9 cellular contexts compared by ENCODE assay signal in genomic region chr9:91711755-91712591, GRCh38.
DNase-seq lines count a peak whose midpoint lies in the region; ATAC-seq, FAIRE-seq and TF ChIP-seq lines count a peak whose summit lies in the region.
"Had no signal": no experiment of that assay in that cellular context is flagged by ENCODE, and none has a peak within 500 bp of the region (broad histone marks: within the 10 kb centered on the region; RNA-seq: fewer than 3 reads in every experiment).

No MANE protein-coding gene starts in this region.

- TF ChIP-seq CTCF in HCT116 (IDR thresholded peaks at IDR 0.05 in 2 of 3, conservative IDR thresholded peaks at IDR 0.05 in 1 of 3; ENCODE audit: borderline replicate concordance in 1 of 3, insufficient read depth in 1 of 3, low read depth in 2 of 3, low read length in 2 of 3) (no peak), smooth muscle cell (IDR thresholded peaks at IDR 0.05; ENCODE audit: borderline replicate concordance, insufficient read depth, poor library complexity, severe bottlenecking) (no peak), prostate gland (IDR thresholded peaks at IDR 0.05) (no peak), tibial nerve (IDR thresholded peaks at IDR 0.05) (no peak)

- H3K27ac ChIP-seq in HCT116 (ENCODE audit: low read depth, low read length): no peak overlapping the region
- H3K27ac ChIP-seq in smooth muscle cell (ENCODE audit: low read depth): peak overlapping the region; percentile 93
- H3K27ac ChIP-seq in prostate gland: no peak overlapping the region
- H3K27ac ChIP-seq in tibial nerve: no peak overlapping the region
- H3K27ac ChIP-seq: SJSA1 had no signal

- no peaks in the 10 kb centered on the region for H4K20me1 ChIP-seq in HCT116 (ENCODE audit: insufficient read depth)
- no peaks in the 10 kb centered on the region for H4K20me1 ChIP-seq in smooth muscle cell (ENCODE audit: low read depth)

- CTCF ChIA-PET in HCT116 (lab: Charles Lee): no interaction called here

- no peak for TF ChIP-seq EP300 in tibial nerve (IDR thresholded peaks at IDR 0.05)

- no peak overlapping the region for H3K9ac ChIP-seq in HCT116 (ENCODE audit: low read length)
- peak overlapping the region; percentile 72 for H3K9ac ChIP-seq in smooth muscle cell (ENCODE audit: low read depth)

- TF ChIP-seq POLR2A in HCT116 (IDR thresholded peaks at IDR 0.05; ENCODE audit: borderline replicate concordance, extremely low read depth, insufficient read depth, insufficient read length) (no peak), prostate gland (IDR thresholded peaks at IDR 0.05) (no peak), tibial nerve (IDR thresholded peaks at IDR 0.05) (no peak)

- DNase-seq in GM18507 (ENCODE audit: extremely low spot score, insufficient read length, low read depth): peak; percentile 67
- no peak for DNase-seq in HCT116 (ENCODE audit: low read depth, low spot score)
- DNase-seq in MV-4-11 (lab: John Stamatoyannopoulos, UW): peak; percentile 88
- peak; percentile 72 for DNase-seq in activated T-helper 2 cell treated with anti-CD3 and anti-CD28 coated beads, Interferon-gamma antibody, Interleukin-2, Interleukin-4, amounts not matched to agents 10 μg/mL and 5 μg/mL and 100 μg/mL, durations not matched to agents 14 hours and 24 hours and 36 hours (ENCODE audit: low spot score)
- DNase-seq in smooth muscle cell (lab: John Stamatoyannopoulos, UW; ENCODE audit: unreplicated experiment): no peak
- no peak for DNase-seq in NCI-H1092 (lab: John Stamatoyannopoulos, UW)
- DNase-seq in prostate gland (ENCODE audit: low spot score): no peak
- DNase-seq in tibial nerve (ENCODE audit: low spot score in 2 of 2): no peak

- no peak for ATAC-seq in HCT116

- no peaks in the 10 kb centered on the region for H3K9me2 ChIP-seq in HCT116 (ENCODE audit: insufficient read depth)

- H3K36me3 Mint-ChIP-seq in activated T-helper 2 cell treated with anti-CD3 and anti-CD28 coated beads, Interferon-gamma antibody, Interleukin-2, Interleukin-4, amounts not matched to agents 10 μg/mL and 5 μg/mL and 100 μg/mL, durations not matched to agents 14 hours and 24 hours and 36 hours (ENCODE audit: low read depth): no peaks in the 10 kb centered on the region

- peak overlapping the region; percentile 14 for H2AFZ ChIP-seq in HCT116 (ENCODE audit: low read depth, low read length, poor library complexity, severe bottlenecking)
- no peak overlapping the region for H2AFZ ChIP-seq in smooth muscle cell (ENCODE audit: low read depth)

- H3K79me2 ChIP-seq in HCT116 (ENCODE audit: insufficient read depth, low read length) (no peaks in the 10 kb centered on the region), smooth muscle cell (ENCODE audit: low read depth) (no peaks in the 10 kb centered on the region)

- peaks cover 18% of the 10 kb centered on the region for H3K4me1 Mint-ChIP-seq in activated T-helper 2 cell treated with anti-CD3 and anti-CD28 coated beads, Interferon-gamma antibody, Interleukin-2, Interleukin-4, amounts not matched to agents 10 μg/mL and 5 μg/mL and 100 μg/mL, durations not matched to agents 14 hours and 24 hours and 36 hours (ENCODE audit: low read depth)

- RAD21 ChIA-PET in HCT116 (lab: Charles Lee; ENCODE audit: low non-redundant PET in 1 of 2, low total read pairs in 2 of 2, uncharacterized antibody in 2 of 2, unreplicated experiment in 2 of 2): no interaction called here

- no peaks in the 10 kb centered on the region for H3K27me3 ChIP-seq in HCT116 (ENCODE audit: insufficient read depth, low read length)
- no peaks in the 10 kb centered on the region for H3K27me3 ChIP-seq in smooth muscle cell (ENCODE audit: low read depth)
- no peaks in the 10 kb centered on the region for H3K27me3 ChIP-seq in prostate gland (replicated peaks; ENCODE audit: insufficient read depth)
- peaks cover 0 to 14% of the 10 kb centered on the region in 2 donors for H3K27me3 ChIP-seq in tibial nerve
- H3K27me3 ChIP-seq: SJSA1 had no signal

- no peak overlapping the region for H3K4me3 ChIP-seq in HCT116 (replicated peaks in 1 of 2; ENCODE audit: low read depth in 1 of 2, low read length in 2 of 2)
- H3K4me3 ChIP-seq in smooth muscle cell: no peak overlapping the region
- H3K4me3 ChIP-seq in prostate gland: no peak overlapping the region
- no peak overlapping the region for H3K4me3 ChIP-seq in tibial nerve
- H3K4me3 ChIP-seq: SJSA1 had no signal

- no peak overlapping the region for H3K4me2 ChIP-seq in HCT116 (ENCODE audit: low read length)
- peak overlapping the region; percentile 88 for H3K4me2 ChIP-seq in smooth muscle cell

- no peak for TF ChIP-seq RAD21 in HCT116 (IDR thresholded peaks at IDR 0.05; ENCODE audit: low read depth)

- no peak overlapping the region for H3K27ac Mint-ChIP-seq in activated T-helper 2 cell treated with anti-CD3 and anti-CD28 coated beads, Interferon-gamma antibody, Interleukin-2, Interleukin-4, amounts not matched to agents 10 μg/mL and 5 μg/mL and 100 μg/mL, durations not matched to agents 14 hours and 24 hours and 36 hours

- no peak overlapping the region for H3K4me3 Mint-ChIP-seq in activated T-helper 2 cell treated with anti-CD3 and anti-CD28 coated beads, Interferon-gamma antibody, Interleukin-2, Interleukin-4, amounts not matched to agents 10 μg/mL and 5 μg/mL and 100 μg/mL, durations not matched to agents 14 hours and 24 hours and 36 hours (ENCODE audit: low read depth)

- peaks cover 8% of the 10 kb centered on the region for H3K9me3 Mint-ChIP-seq in activated T-helper 2 cell treated with anti-CD3 and anti-CD28 coated beads, Interferon-gamma antibody, Interleukin-2, Interleukin-4, amounts not matched to agents 10 μg/mL and 5 μg/mL and 100 μg/mL, durations not matched to agents 14 hours and 24 hours and 36 hours

- peaks cover 3 to 5% of the 10 kb centered on the region in 2 experiments; a peak in 1 of 4 replicates for H3K4me1 ChIP-seq in HCT116 (ENCODE audit: control insufficient read depth in 1 of 2, insufficient read depth in 2 of 2, low read length in 2 of 2)
- peaks cover 9% of the 10 kb centered on the region for H3K4me1 ChIP-seq in smooth muscle cell (ENCODE audit: low read depth)
- no peaks in the 10 kb centered on the region for H3K4me1 ChIP-seq in prostate gland (replicated peaks)
- H3K4me1 ChIP-seq in tibial nerve: peaks cover 0 to 6% (median 0%) of the 10 kb centered on the region in 4 donors
- H3K4me1 ChIP-seq: SJSA1 had no signal

- H3K27me3 Mint-ChIP-seq in activated T-helper 2 cell treated with anti-CD3 and anti-CD28 coated beads, Interferon-gamma antibody, Interleukin-2, Interleukin-4, amounts not matched to agents 10 μg/mL and 5 μg/mL and 100 μg/mL, durations not matched to agents 14 hours and 24 hours and 36 hours (ENCODE audit: low read depth): peaks cover 8% of the 10 kb centered on the region

- peak; percentile 100 for FAIRE-seq in GM18507 (lab: Jason Lieb, UNC)

- 39% methylated on average over 8 of the region's 8 CpGs for WGBS in smooth muscle cell (ENCODE audit: low lambda C conversion rate)
- 62% methylated on average over 8 of the region's 8 CpGs for WGBS in prostate gland
- WGBS in tibial nerve, 2 donors: 62 to 75% methylated on average over 8 of the region's 8 CpGs

- no TSS peak for BruUV-seq in HCT116 (replicated peaks; lab: Mats Ljungman, UMichigan)

- intact Hi-C loops in HCT116 (cut with micrococcal nuclease): no loop called here
- intact Hi-C loops in activated T-helper 2 cell treated with anti-CD3 and anti-CD28 coated beads, Interferon-gamma antibody, Interleukin-2, Interleukin-4, amounts not matched to agents 10 μg/mL and 5 μg/mL and 100 μg/mL, durations not matched to agents 14 hours and 24 hours and 36 hours (cut with micrococcal nuclease): loop anchor here (1.0 to 10.0 kb wide), 5 partner anchors 288 to 677 kb away; no protein-coding TSS in a partner anchor
- intact Hi-C loops in prostate gland (cut with DNase I): no loop called here

- POLR2A ChIA-PET in HCT116 (lab: Charles Lee): no interaction called here

- H3K36me3 ChIP-seq in HCT116 (ENCODE audit: control insufficient read depth in 1 of 2, insufficient read depth in 2 of 2, low read length in 2 of 2): no peaks in the 10 kb centered on the region
- H3K36me3 ChIP-seq in smooth muscle cell (ENCODE audit: low read depth): no peaks in the 10 kb centered on the region
- H3K36me3 ChIP-seq in prostate gland: no peaks in the 10 kb centered on the region
- H3K36me3 ChIP-seq in tibial nerve: no peaks in the 10 kb centered on the region
- H3K36me3 ChIP-seq: SJSA1 had no signal

- H3K9me3 ChIP-seq in HCT116 (ENCODE audit: control insufficient read depth in 1 of 2, insufficient read depth in 1 of 2, low read depth in 1 of 2, low read length in 2 of 2) (no peaks in the 10 kb centered on the region), smooth muscle cell (replicated peaks; ENCODE audit: low read depth) (no peaks in the 10 kb centered on the region), prostate gland (no peaks in the 10 kb centered on the region), tibial nerve (peaks cover 0 to 10% (median 0%) of the 10 kb centered on the region in 4 donors)
- H3K9me3 ChIP-seq: SJSA1 had no signal

- peaks cover 22% of the 10 kb centered on the region for H3F3A ChIP-seq in smooth muscle cell (ENCODE audit: low read depth)

TF ChIP-seq in HCT116, 20 proteins besides CTCF, POLR2A, EP300 and RAD21 (continues in another document):
- TF ChIP-seq POLR2AphosphoS5 (IDR thresholded peaks at IDR 0.05; ENCODE audit: low read depth, low read length) (no peak), SP1 (IDR thresholded peaks at IDR 0.05; ENCODE audit: low read depth) (no peak), SIN3A (IDR thresholded peaks at IDR 0.05; ENCODE audit: low read depth) (no peak), ELF1 (IDR thresholded peaks at IDR 0.05; ENCODE audit: borderline replicate concordance, low read depth) (no peak), ZFX (IDR thresholded peaks at IDR 0.05) (no peak), EZH2phosphoT487 (IDR thresholded peaks at IDR 0.05; ENCODE audit: borderline replicate concordance) (no peak), ZNF274 (IDR thresholded peaks at IDR 0.05; ENCODE audit: low read depth, low read length) (no peak), JUND (IDR thresholded peaks at IDR 0.05) (no peak), ATF3 (IDR thresholded peaks at IDR 0.05) (no peak), CEBPB (IDR thresholded peaks at IDR 0.05; ENCODE audit: low read depth) (no peak), CBX3 (IDR thresholded peaks at IDR 0.05; ENCODE audit: low read depth) (no peak), YY1 (IDR thresholded peaks at IDR 0.05; ENCODE audit: extremely low read depth, insufficient replicate concordance, low read depth, low read length) (no peak)

Comparison
In these comparisons a context has a peak if more than half of its experiments do, and no peak if none do; other contexts are left out.
1. DNase-seq: peak in GM18507 (single experiment), MV-4-11 (single experiment) and activated T-helper 2 cell treated with anti-CD3 and anti-CD28 coated beads, Interferon-gamma antibody, Interleukin-2, Interleukin-4, amounts not matched to agents 10 μg/mL and 5 μg/mL and 100 μg/mL, durations not matched to agents 14 hours and 24 hours and 36 hours (single experiment); none in HCT116 (single experiment), smooth muscle cell (single experiment), NCI-H1092 (single experiment), prostate gland (single experiment) and tibial nerve (0 of 2).